In genomic region chr17:45432405-45433113, GRCh38 we compare ENCODE assay signal across 8 cellular contexts. TPM values are rescaled to one million over a fixed set of nuclear protein-coding genes. Genes with fewer than 3 reads are reported as not detected.
DNase-seq lines count a peak whose midpoint lies in the region; ATAC-seq and TF ChIP-seq lines count a peak whose summit lies in the region.

ARHGAP27 (minus strand) TSS chr17:45432870; CDS start chr17:45430279, 2,591 bp downstream.

- H3K4me1 ChIP-seq in right cardiac atrium (ENCODE audit: control insufficient read depth, insufficient read depth, low read length), result peaks cover 2% of the 10 kb centered on the region

- WGBS in right cardiac atrium, result 2% methylated on average over 60 of the region's 64 CpGs

- H3K4me3 Mint-ChIP-seq in activated naive CD8-positive, alpha-beta T cell treated with anti-CD3 and anti-CD28 coated beads for 36 hours, result peak within 1 kb of the TSS; percentile 82

- intact Hi-C loops in right cardiac atrium (cut with DNase I), result no loop called here

- peak; percentile 48 to 72 for ATAC-seq in right cardiac atrium
- ATAC-seq in HG02840 (IDR thresholded peaks at IDR 0.05; ENCODE audit: low FRiP score, unreplicated experiment), result no peak
- ATAC-seq in GM18520 (IDR thresholded peaks at IDR 0.05; ENCODE audit: unreplicated experiment), result no peak

- H3K4me1 Mint-ChIP-seq in activated naive CD8-positive, alpha-beta T cell treated with anti-CD3 and anti-CD28 coated beads for 36 hours, result peaks cover 22% of the 10 kb centered on the region

- TF ChIP-seq CTCF in retinal pigment epithelial cell (conservative IDR thresholded peaks at IDR 0.05; ENCODE audit: low read depth, low read length), result no peak

- no peak within 1 kb of the TSS for H3K27ac Mint-ChIP-seq in activated naive CD8-positive, alpha-beta T cell treated with anti-CD3 and anti-CD28 coated beads for 36 hours

- TF ChIP-seq POLR2A in erythroblast (IDR thresholded peaks at IDR 0.05; ENCODE audit: low read length), result no peak

- peak within 1 kb of the TSS; percentile 68 for H3K27ac ChIP-seq in right cardiac atrium (ENCODE audit: low read length)

- H3K4me3 ChIP-seq in right cardiac atrium (ENCODE audit: low read length) (peak within 1 kb of the TSS; percentile 50), retinal pigment epithelial cell (ENCODE audit: low read length) (peak within 1 kb of the TSS; percentile 55)

- H3K36me3 Mint-ChIP-seq in activated naive CD8-positive, alpha-beta T cell treated with anti-CD3 and anti-CD28 coated beads for 36 hours, result no peaks in the 10 kb centered on the region

- H3K9me3 ChIP-seq in right cardiac atrium (ENCODE audit: control insufficient read depth, low read length), result no peaks in the 10 kb centered on the region

- no peaks in the 10 kb centered on the region for H3K27me3 ChIP-seq in right cardiac atrium (ENCODE audit: control insufficient read depth, insufficient read depth)

- DNase-seq in COLO668 (lab: John Stamatoyannopoulos, UW; ENCODE audit: unreplicated experiment) (peak; percentile 52), Kasumi-1 (lab: John Stamatoyannopoulos, UW) (peak; percentile 55 to 59), right cardiac atrium (peak; percentile 74 to 89 (median 89)), retinal pigment epithelial cell (ENCODE audit: low read depth) (no peak), erythroblast (lab: John Stamatoyannopoulos, UW) (no peak)
- no peak for DNase-seq in activated naive CD8-positive, alpha-beta T cell treated with anti-CD3 and anti-CD28 coated beads for 36 hours

- no peaks in the 10 kb centered on the region for H3K9me3 Mint-ChIP-seq in activated naive CD8-positive, alpha-beta T cell treated with anti-CD3 and anti-CD28 coated beads for 36 hours

- peaks cover 6% of the 10 kb centered on the region for H3K27me3 Mint-ChIP-seq in activated naive CD8-positive, alpha-beta T cell treated with anti-CD3 and anti-CD28 coated beads for 36 hours

RNA-seq across cellular contexts. Expression of gene ARHGAP27, which starts in this region (rescaled TPM):
- 10 to 100 TPM; 33.3 to 35.8 TPM for total RNA-seq in activated naive CD8-positive, alpha-beta T cell treated with anti-CD3 and anti-CD28 coated beads for 36 hours
- 10 to 100 TPM; 25.1 to 32.0 (median 28.1) TPM for total RNA-seq in right cardiac atrium
- polyA plus RNA-seq in right cardiac atrium, result 26.8 TPM

Comparison
In these comparisons a context has a peak if more than half of its experiments do, and no peak if none do; other contexts are left out.
1. DNase-seq: peak in COLO668 (single experiment), Kasumi-1 (2 of 2) and right cardiac atrium (3 of 3); none in activated naive CD8-positive, alpha-beta T cell treated with anti-CD3 and anti-CD28 coated beads for 36 hours (single experiment), retinal pigment epithelial cell (single experiment) and erythroblast (0 of 2).
2. ATAC-seq: peak in right cardiac atrium (2 of 2); none in HG02840 (single experiment) and GM18520 (single experiment).